In genomic region chr7:99394188-99394502, GRCh38 we compare ENCODE assay signal across 11 cellular contexts. TPM values are rescaled to one million over a fixed set of nuclear protein-coding genes. Genes with fewer than 3 reads are reported as not detected.
A peak's percentile ranks its signal among the peaks of the same experiment; 100 is the strongest.
DNase-seq lines count a peak whose midpoint lies in the region; ATAC-seq and TF ChIP-seq lines count a peak whose summit lies in the region.
"Had no signal": no experiment of that assay in that cellular context is flagged by ENCODE, and none has a peak within 500 bp of the region (broad histone marks: within the 10 kb centered on the region; RNA-seq: fewer than 3 reads in every experiment).

No MANE protein-coding gene starts in this region.

- no peaks in the 10 kb centered on the region for H3K27me3 ChIP-seq in CD4-positive, alpha-beta T cell (ENCODE audit: control insufficient read depth, insufficient read depth, low read length)
- no peaks in the 10 kb centered on the region for H3K27me3 ChIP-seq in dorsolateral prefrontal cortex

- H3K9me3 Mint-ChIP-seq in CD4-positive, alpha-beta T cell, result no peaks in the 10 kb centered on the region
- no peaks in the 10 kb centered on the region for H3K9me3 Mint-ChIP-seq in activated CD4-positive, alpha-beta memory T cell treated with anti-CD3 and anti-CD28 coated beads, Interleukin-2, amount 10 ng/mL, durations not matched to agents 7 days and 5 days
- no peaks in the 10 kb centered on the region for H3K9me3 Mint-ChIP-seq in memory B cell
- H3K9me3 Mint-ChIP-seq in activated T-helper 1 cell treated with anti-CD3 and anti-CD28 coated beads, Interleukin-12 subunit alpha, Interleukin-12 subunit beta, Interleukin-2, Interleukin-4 antibody, amounts not matched to agents 30 ng/mL and 10 ng/mL and 1 ng/mL, durations not matched to agents 14 hours and 24 hours and 36 hours, result no peaks in the 10 kb centered on the region

- no peaks in the 10 kb centered on the region for H3K27me3 Mint-ChIP-seq in CD4-positive, alpha-beta T cell
- no peaks in the 10 kb centered on the region for H3K27me3 Mint-ChIP-seq in activated CD4-positive, alpha-beta memory T cell treated with anti-CD3 and anti-CD28 coated beads, Interleukin-2, amount 10 ng/mL, durations not matched to agents 7 days and 5 days
- no peaks in the 10 kb centered on the region for H3K27me3 Mint-ChIP-seq in memory B cell
- no peaks in the 10 kb centered on the region for H3K27me3 Mint-ChIP-seq in activated T-helper 1 cell treated with anti-CD3 and anti-CD28 coated beads, Interleukin-12 subunit alpha, Interleukin-12 subunit beta, Interleukin-2, Interleukin-4 antibody, amounts not matched to agents 30 ng/mL and 10 ng/mL and 1 ng/mL, durations not matched to agents 14 hours and 24 hours and 36 hours (ENCODE audit: insufficient read depth)

- no peak overlapping the region for H3K4me3 ChIP-seq in dorsolateral prefrontal cortex

- CTCF ChIA-PET in CD4-positive, alpha-beta T cell (lab: Charles Lee), result no interaction called here
- CTCF ChIA-PET in activated CD4-positive, alpha-beta memory T cell treated with anti-CD3 and anti-CD28 coated beads, Interleukin-2, amount 10 ng/mL, durations not matched to agents 7 days and 5 days (lab: Charles Lee), result interaction anchor here (0.7 kb wide), 1 partner anchor 878 kb away, joined by 3 read pairs; no protein-coding TSS in a partner anchor

- H3K9me3 ChIP-seq in CD4-positive, alpha-beta T cell (ENCODE audit: control insufficient read depth, low read length), result no peaks in the 10 kb centered on the region

- ATAC-seq in CD4-positive, alpha-beta T cell (ENCODE audit: poor library complexity), result no peak
- ATAC-seq in memory B cell (ENCODE audit: low read depth), result no peak
- no peak for ATAC-seq in GM18909 (IDR thresholded peaks at IDR 0.05; ENCODE audit: poor library complexity, unreplicated experiment)

- intact Hi-C loops in CD4-positive, alpha-beta T cell (cut with DNase I, micrococcal nuclease), result no loop called here
- intact Hi-C loops in dorsolateral prefrontal cortex (cut with DNase I), result no loop called here
- intact Hi-C loops in activated T-helper 1 cell treated with anti-CD3 and anti-CD28 coated beads, Interleukin-12 subunit alpha, Interleukin-12 subunit beta, Interleukin-2, Interleukin-4 antibody, amounts not matched to agents 30 ng/mL and 10 ng/mL and 1 ng/mL, durations not matched to agents 14 hours and 24 hours and 36 hours (cut with micrococcal nuclease), result no loop called here

- TF ChIP-seq CTCF in 22Rv1 (IDR thresholded peaks at IDR 0.05), result no peak
- no peak for TF ChIP-seq CTCF in CD4-positive, alpha-beta T cell (IDR thresholded peaks at IDR 0.05)
- TF ChIP-seq CTCF in dorsolateral prefrontal cortex (IDR thresholded peaks at IDR 0.05 in 54 of 56, conservative IDR thresholded peaks at IDR 0.05 in 2 of 56; ENCODE audit: low read depth in 1 of 56, partially characterized antibody in 56 of 56), result no peak

- peak overlapping the region; percentile 92 for H3K27ac ChIP-seq in 22Rv1
- H3K27ac ChIP-seq in CD4-positive, alpha-beta T cell (ENCODE audit: low read depth, low read length), result peak overlapping the region; percentile 72
- H3K27ac ChIP-seq in dorsolateral prefrontal cortex, result peak overlapping the region in 4 of 59 donors; percentile 16 to 71 (median 38)

- H3K27ac Mint-ChIP-seq in CD4-positive, alpha-beta T cell, result peak overlapping the region; percentile 94
- H3K27ac Mint-ChIP-seq in activated CD4-positive, alpha-beta memory T cell treated with anti-CD3 and anti-CD28 coated beads, Interleukin-2, amount 10 ng/mL, durations not matched to agents 7 days and 5 days, result peak overlapping the region; percentile 52
- H3K27ac Mint-ChIP-seq in memory B cell, result no peak overlapping the region
- no peak overlapping the region for H3K27ac Mint-ChIP-seq in activated T-helper 1 cell treated with anti-CD3 and anti-CD28 coated beads, Interleukin-12 subunit alpha, Interleukin-12 subunit beta, Interleukin-2, Interleukin-4 antibody, amounts not matched to agents 30 ng/mL and 10 ng/mL and 1 ng/mL, durations not matched to agents 14 hours and 24 hours and 36 hours

- peaks cover 24% of the 10 kb centered on the region for H3K4me1 Mint-ChIP-seq in CD4-positive, alpha-beta T cell (ENCODE audit: low read depth)
- H3K4me1 Mint-ChIP-seq in activated CD4-positive, alpha-beta memory T cell treated with anti-CD3 and anti-CD28 coated beads, Interleukin-2, amount 10 ng/mL, durations not matched to agents 7 days and 5 days, result peaks cover 42% of the 10 kb centered on the region
- peaks cover 19% of the 10 kb centered on the region for H3K4me1 Mint-ChIP-seq in memory B cell
- H3K4me1 Mint-ChIP-seq in activated T-helper 1 cell treated with anti-CD3 and anti-CD28 coated beads, Interleukin-12 subunit alpha, Interleukin-12 subunit beta, Interleukin-2, Interleukin-4 antibody, amounts not matched to agents 30 ng/mL and 10 ng/mL and 1 ng/mL, durations not matched to agents 14 hours and 24 hours and 36 hours (ENCODE audit: low read depth), result peaks cover 16% of the 10 kb centered on the region

- peaks cover 91% of the 10 kb centered on the region for H3K36me3 Mint-ChIP-seq in CD4-positive, alpha-beta T cell (ENCODE audit: low read depth)
- H3K36me3 Mint-ChIP-seq in activated CD4-positive, alpha-beta memory T cell treated with anti-CD3 and anti-CD28 coated beads, Interleukin-2, amount 10 ng/mL, durations not matched to agents 7 days and 5 days (ENCODE audit: low read depth), result peaks cover 81% of the 10 kb centered on the region
- peaks cover 5% of the 10 kb centered on the region for H3K36me3 Mint-ChIP-seq in memory B cell
- H3K36me3 Mint-ChIP-seq in activated T-helper 1 cell treated with anti-CD3 and anti-CD28 coated beads, Interleukin-12 subunit alpha, Interleukin-12 subunit beta, Interleukin-2, Interleukin-4 antibody, amounts not matched to agents 30 ng/mL and 10 ng/mL and 1 ng/mL, durations not matched to agents 14 hours and 24 hours and 36 hours (ENCODE audit: low read depth), result peaks cover 35% of the 10 kb centered on the region

- POLR2A ChIA-PET in CD4-positive, alpha-beta T cell (lab: Charles Lee), result interaction anchor here (1.0 to 8.7 kb wide), 6 partner anchors 10 to 111 kb away, joined by 5 to 105 read pairs (median 10); partner anchors contain the start of genes ARPC1B, BUD31, PDAP1 and ZKSCAN5
- POLR2A ChIA-PET in activated CD4-positive, alpha-beta memory T cell treated with anti-CD3 and anti-CD28 coated beads, Interleukin-2, amount 10 ng/mL, durations not matched to agents 7 days and 5 days (lab: Charles Lee), result interaction anchor here (1.0 to 10.8 kb wide), 4 partner anchors 8 to 17 kb away, joined by 3 to 160 read pairs (median 36); partner anchors contain the start of genes ARPC1B, BUD31 and PDAP1

- no peak overlapping the region for H3K4me3 Mint-ChIP-seq in CD4-positive, alpha-beta T cell
- no peak overlapping the region for H3K4me3 Mint-ChIP-seq in activated CD4-positive, alpha-beta memory T cell treated with anti-CD3 and anti-CD28 coated beads, Interleukin-2, amount 10 ng/mL, durations not matched to agents 7 days and 5 days
- peak overlapping the region; percentile 84 for H3K4me3 Mint-ChIP-seq in memory B cell
- no peak overlapping the region for H3K4me3 Mint-ChIP-seq in activated T-helper 1 cell treated with anti-CD3 and anti-CD28 coated beads, Interleukin-12 subunit alpha, Interleukin-12 subunit beta, Interleukin-2, Interleukin-4 antibody, amounts not matched to agents 30 ng/mL and 10 ng/mL and 1 ng/mL, durations not matched to agents 14 hours and 24 hours and 36 hours

- no peak for DNase-seq in CD4-positive, alpha-beta T cell
- no peak for DNase-seq in activated CD4-positive, alpha-beta memory T cell treated with anti-CD3 and anti-CD28 coated beads, Interleukin-2, amount 10 ng/mL, durations not matched to agents 7 days and 5 days
- DNase-seq in memory B cell (ENCODE audit: low spot score in 2 of 2), result no peak
- DNase-seq in dorsolateral prefrontal cortex, result no peak
- no peak for DNase-seq in CD1c-positive myeloid dendritic cell (ENCODE audit: extremely low spot score)
- DNase-seq in activated T-helper 1 cell treated with anti-CD3 and anti-CD28 coated beads, Interleukin-12 subunit alpha, Interleukin-12 subunit beta, Interleukin-2, Interleukin-4 antibody, amounts not matched to agents 30 ng/mL and 10 ng/mL and 1 ng/mL, durations not matched to agents 14 hours and 24 hours and 36 hours (ENCODE audit: low spot score), result no peak
- DNase-seq: AML-193, EL, mesendoderm had no signal

RNA-seq across cellular contexts. Expression of gene PDAP1, which starts 14.3 kb away (rescaled TPM):
- 10 to 100 TPM; 35.0 to 38.0 TPM for total RNA-seq in CD4-positive, alpha-beta T cell
- total RNA-seq in activated CD4-positive, alpha-beta memory T cell treated with anti-CD3 and anti-CD28 coated beads, Interleukin-2, amount 10 ng/mL, durations not matched to agents 7 days and 5 days, result 100 to 1,000 TPM in 1 of 2 experiments, 10 to 100 TPM in 1; 93.8 to 103 TPM
- total RNA-seq in dorsolateral prefrontal cortex, result 100 to 1,000 TPM in 4 of 120 experiments, 10 to 100 TPM in 116; 57.9 to 106 (median 75.1) TPM
- 160 and 162 TPM in 2 replicates for total RNA-seq in activated T-helper 1 cell treated with anti-CD3 and anti-CD28 coated beads, Interleukin-12 subunit alpha, Interleukin-12 subunit beta, Interleukin-2, Interleukin-4 antibody, amounts not matched to agents 30 ng/mL and 10 ng/mL and 1 ng/mL, durations not matched to agents 14 hours and 24 hours and 36 hours

RNA-seq across cellular contexts. Expression of gene BUD31, which starts 14.6 kb away (rescaled TPM):
- total RNA-seq in CD4-positive, alpha-beta T cell, result 100 to 1,000 TPM; 147 to 153 TPM
- 100 to 1,000 TPM; 104 to 106 TPM for total RNA-seq in activated CD4-positive, alpha-beta memory T cell treated with anti-CD3 and anti-CD28 coated beads, Interleukin-2, amount 10 ng/mL, durations not matched to agents 7 days and 5 days
- 10 to 100 TPM; 37.0 to 97.8 (median 64.0) TPM for total RNA-seq in dorsolateral prefrontal cortex
- 132 and 145 TPM in 2 replicates for total RNA-seq in activated T-helper 1 cell treated with anti-CD3 and anti-CD28 coated beads, Interleukin-12 subunit alpha, Interleukin-12 subunit beta, Interleukin-2, Interleukin-4 antibody, amounts not matched to agents 30 ng/mL and 10 ng/mL and 1 ng/mL, durations not matched to agents 14 hours and 24 hours and 36 hours

RNA-seq across cellular contexts. Expression of gene ARPC1B, which starts 19.6 kb away (rescaled TPM):
- 10 to 100 TPM; 58.8 to 66.6 TPM for total RNA-seq in CD4-positive, alpha-beta T cell
- total RNA-seq in activated CD4-positive, alpha-beta memory T cell treated with anti-CD3 and anti-CD28 coated beads, Interleukin-2, amount 10 ng/mL, durations not matched to agents 7 days and 5 days, result 100 to 1,000 TPM; 396 to 397 TPM
- total RNA-seq in dorsolateral prefrontal cortex, result 10 to 100 TPM in 115 of 120 experiments, 1 to 10 TPM in 5; 5.2 to 52.6 (median 17.8) TPM
- 254 and 256 TPM in 2 replicates for total RNA-seq in activated T-helper 1 cell treated with anti-CD3 and anti-CD28 coated beads, Interleukin-12 subunit alpha, Interleukin-12 subunit beta, Interleukin-2, Interleukin-4 antibody, amounts not matched to agents 30 ng/mL and 10 ng/mL and 1 ng/mL, durations not matched to agents 14 hours and 24 hours and 36 hours

RNA-seq across cellular contexts. Expression of gene PTCD1, which starts 44.5 kb away (rescaled TPM):
- 1 to 10 TPM; 4.8 to 5.3 TPM for total RNA-seq in CD4-positive, alpha-beta T cell
- total RNA-seq in activated CD4-positive, alpha-beta memory T cell treated with anti-CD3 and anti-CD28 coated beads, Interleukin-2, amount 10 ng/mL, durations not matched to agents 7 days and 5 days, result 1 to 10 TPM; 6.6 to 7.5 TPM
- 10 to 100 TPM in 9 of 120 experiments, 1 to 10 TPM in 111; 3.2 to 13.4 (median 6.3) TPM for total RNA-seq in dorsolateral prefrontal cortex
- 13.7 and 16.0 TPM in 2 replicates for total RNA-seq in activated T-helper 1 cell treated with anti-CD3 and anti-CD28 coated beads, Interleukin-12 subunit alpha, Interleukin-12 subunit beta, Interleukin-2, Interleukin-4 antibody, amounts not matched to agents 30 ng/mL and 10 ng/mL and 1 ng/mL, durations not matched to agents 14 hours and 24 hours and 36 hours

RNA-seq across cellular contexts. Expression of gene CPSF4, which starts 44.6 kb away (rescaled TPM):
- 10 to 100 TPM; 28.1 to 31.7 TPM for total RNA-seq in CD4-positive, alpha-beta T cell
- 10 to 100 TPM; 64.1 to 66.2 TPM for total RNA-seq in activated CD4-positive, alpha-beta memory T cell treated with anti-CD3 and anti-CD28 coated beads, Interleukin-2, amount 10 ng/mL, durations not matched to agents 7 days and 5 days
- 10 to 100 TPM; 31.8 to 83.9 (median 47.3) TPM for total RNA-seq in dorsolateral prefrontal cortex
- 92.3 and 93.2 TPM in 2 replicates for total RNA-seq in activated T-helper 1 cell treated with anti-CD3 and anti-CD28 coated beads, Interleukin-12 subunit alpha, Interleukin-12 subunit beta, Interleukin-2, Interleukin-4 antibody, amounts not matched to agents 30 ng/mL and 10 ng/mL and 1 ng/mL, durations not matched to agents 14 hours and 24 hours and 36 hours

Comparison
In these comparisons a context has a peak if more than half of its experiments do, and no peak if none do; other contexts are left out.
1. H3K27ac Mint-ChIP-seq: peak in CD4-positive, alpha-beta T cell (single experiment) and activated CD4-positive, alpha-beta memory T cell treated with anti-CD3 and anti-CD28 coated beads, Interleukin-2, amount 10 ng/mL, durations not matched to agents 7 days and 5 days (single experiment); none in memory B cell (single experiment) and activated T-helper 1 cell treated with anti-CD3 and anti-CD28 coated beads, Interleukin-12 subunit alpha, Interleukin-12 subunit beta, Interleukin-2, Interleukin-4 antibody, amounts not matched to agents 30 ng/mL and 10 ng/mL and 1 ng/mL, durations not matched to agents 14 hours and 24 hours and 36 hours (single experiment).